Comparison of ENCODE assay signal across 8 cellular contexts in the genomic region with DNA sequence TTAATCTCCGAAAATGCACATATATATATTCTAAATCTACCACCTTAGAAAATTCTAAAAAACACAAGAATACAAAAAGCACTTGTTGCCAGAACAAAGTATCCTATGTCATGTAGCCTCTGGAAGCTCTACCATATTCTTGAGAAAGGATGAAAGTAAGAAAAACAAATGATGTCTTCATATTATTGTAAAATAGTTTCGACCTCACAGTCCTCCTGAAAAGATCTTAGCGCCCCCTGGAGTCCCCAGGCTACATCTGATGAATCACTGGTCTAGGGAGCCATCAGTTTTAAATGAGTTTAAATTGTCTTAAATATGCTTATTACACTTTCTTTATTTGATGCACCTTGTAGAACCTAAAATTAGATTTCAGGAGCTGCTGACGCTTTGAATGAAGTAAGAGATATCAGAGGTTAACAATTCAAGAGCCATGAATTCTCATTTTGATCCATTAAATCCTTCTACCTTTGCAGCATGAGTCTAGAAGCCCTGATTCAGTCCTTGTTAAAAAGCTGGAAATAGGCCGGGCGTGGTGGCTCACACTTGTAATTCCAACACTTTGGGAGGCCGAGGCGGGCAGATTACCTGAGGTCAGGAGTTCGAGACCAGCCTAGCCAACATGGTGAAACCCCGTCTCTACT.
A peak's percentile ranks its signal among the peaks of the same experiment; 100 is the strongest.
DNase-seq lines count a peak whose midpoint lies in the region; ATAC-seq and TF ChIP-seq lines count a peak whose summit lies in the region.

No MANE protein-coding gene starts in this region.

- CTCF ChIA-PET in activated naive CD4-positive, alpha-beta T cell treated with anti-CD3 and anti-CD28 coated beads, Interleukin-2, amount 10 ng/mL, durations not matched to agents 7 days and 5 days (lab: Charles Lee): interaction anchor here (0.6 to 1.8 kb wide), 9 partner anchors 9 to 1542 kb away, joined by 3 to 6 read pairs (median 4); no protein-coding TSS in a partner anchor

- in situ Hi-C loops in HAP-1 (cut with MboI; ENCODE audit: low sequenced_read_pairs): no loop called here

- peak; percentile 33 to 70 for TF ChIP-seq CTCF in right atrium auricular region (IDR thresholded peaks at IDR 0.05)

- H3K27ac ChIP-seq in right atrium auricular region: no peak overlapping the region

- no peaks in the 10 kb centered on the region for H3K9me3 Mint-ChIP-seq in activated naive CD4-positive, alpha-beta T cell treated with anti-CD3 and anti-CD28 coated beads, Interleukin-2, amount 10 ng/mL, durations not matched to agents 7 days and 5 days

- no peak overlapping the region for H3K4me3 Mint-ChIP-seq in activated naive CD4-positive, alpha-beta T cell treated with anti-CD3 and anti-CD28 coated beads, Interleukin-2, amount 10 ng/mL, durations not matched to agents 7 days and 5 days

- H3K4me1 ChIP-seq in HAP-1 (no peaks in the 10 kb centered on the region), right atrium auricular region (peaks cover 0 to 36% of the 10 kb centered on the region in 2 donors)

- no peaks in the 10 kb centered on the region for H3K36me3 ChIP-seq in HAP-1 (replicated peaks)
- no peaks in the 10 kb centered on the region for H3K36me3 ChIP-seq in right atrium auricular region

- H3K27ac Mint-ChIP-seq in activated naive CD4-positive, alpha-beta T cell treated with anti-CD3 and anti-CD28 coated beads, Interleukin-2, amount 10 ng/mL, durations not matched to agents 7 days and 5 days: no peak overlapping the region

- peaks cover 22% of the 10 kb centered on the region for H3K27me3 Mint-ChIP-seq in activated naive CD4-positive, alpha-beta T cell treated with anti-CD3 and anti-CD28 coated beads, Interleukin-2, amount 10 ng/mL, durations not matched to agents 7 days and 5 days

- no peak for ATAC-seq in HG02884 (IDR thresholded peaks at IDR 0.05; ENCODE audit: unreplicated experiment)

- H3K4me3 ChIP-seq in HAP-1 (no peak overlapping the region), right atrium auricular region (no peak overlapping the region)

- H3K36me3 Mint-ChIP-seq in activated naive CD4-positive, alpha-beta T cell treated with anti-CD3 and anti-CD28 coated beads, Interleukin-2, amount 10 ng/mL, durations not matched to agents 7 days and 5 days: no peaks in the 10 kb centered on the region

- H3K27me3 ChIP-seq in HAP-1 (ENCODE audit: low read depth): no peaks in the 10 kb centered on the region
- H3K27me3 ChIP-seq in right atrium auricular region: no peaks in the 10 kb centered on the region

- DNase-seq in CD1c-positive myeloid dendritic cell (ENCODE audit: extremely low spot score) (peak; percentile 51), HAP-1 (ENCODE audit: low spot score in 2 of 2) (peak; percentile 47 to 80), OCI-M1 (lab: John Stamatoyannopoulos, UW) (peak; percentile 78), right atrium auricular region (ENCODE audit: low spot score) (no peak), cerebellar nuclear complex (lab: John Stamatoyannopoulos, UW) (no peak)
- DNase-seq in activated naive CD4-positive, alpha-beta T cell treated with anti-CD3 and anti-CD28 coated beads, Interleukin-2, amount 10 ng/mL, durations not matched to agents 7 days and 5 days: peak; percentile 68
- peak; percentile 72 for DNase-seq in stimulated activated CD4-positive, alpha-beta T cell treated with anti-CD3 and anti-CD28 coated beads, Interleukin-15, amount 100 ng/mL, for 24 hours

- no peaks in the 10 kb centered on the region for H3K9me3 ChIP-seq in HAP-1
- no peaks in the 10 kb centered on the region for H3K9me3 ChIP-seq in right atrium auricular region

- H3K4me1 Mint-ChIP-seq in activated naive CD4-positive, alpha-beta T cell treated with anti-CD3 and anti-CD28 coated beads, Interleukin-2, amount 10 ng/mL, durations not matched to agents 7 days and 5 days: no peaks in the 10 kb centered on the region

Comparison
In these comparisons a context has a peak if more than half of its experiments do, and no peak if none do; other contexts are left out.
1. DNase-seq: peak in CD1c-positive myeloid dendritic cell (single experiment), HAP-1 (2 of 2), OCI-M1 (single experiment), activated naive CD4-positive, alpha-beta T cell treated with anti-CD3 and anti-CD28 coated beads, Interleukin-2, amount 10 ng/mL, durations not matched to agents 7 days and 5 days (single experiment) and stimulated activated CD4-positive, alpha-beta T cell treated with anti-CD3 and anti-CD28 coated beads, Interleukin-15, amount 100 ng/mL, for 24 hours (single experiment); none in right atrium auricular region (single experiment) and cerebellar nuclear complex (0 of 2).